ENCODE assay signal across 17 cellular contexts in genomic region chr11:329886-330253, GRCh38. TPM values are rescaled to one million over a fixed set of nuclear protein-coding genes. Genes with fewer than 3 reads are reported as not detected.
A peak's percentile ranks its signal among the peaks of the same experiment; 100 is the strongest.
DNase-seq lines count a peak whose midpoint lies in the region; ATAC-seq, FAIRE-seq and TF ChIP-seq lines count a peak whose summit lies in the region.
"Had no signal": no experiment of that assay in that cellular context is flagged by ENCODE, and none has a peak within 500 bp of the region (broad histone marks: within the 10 kb centered on the region; RNA-seq: fewer than 3 reads in every experiment).

No MANE protein-coding gene starts in this region.

- POLR2A ChIA-PET in naive thymus-derived CD4-positive, alpha-beta T cell (lab: Charles Lee) = interaction anchor here (0.6 to 5.2 kb wide), 13 partner anchors 9 to 84 kb away, joined by 3 to 28 read pairs (median 5); partner anchors contain the start of gene IFITM3

- FAIRE-seq in GM12892 (lab: Jason Lieb, UNC) = peak; percentile 38
- FAIRE-seq: keratinocyte had no signal

- H3K27ac Mint-ChIP-seq in CD4-positive, CD25-positive, alpha-beta regulatory T cell = peak overlapping the region; percentile 77 to 86 (median 85)
- peak overlapping the region; percentile 62 to 77 for H3K27ac Mint-ChIP-seq in activated naive CD4-positive, alpha-beta T cell treated with anti-CD3 and anti-CD28 coated beads, Interleukin-2, amount 50 U/mL, for 72 hours
- H3K27ac Mint-ChIP-seq in naive thymus-derived CD4-positive, alpha-beta T cell = peak overlapping the region; percentile 70 to 94 (median 84)

- ATAC-seq in CD4-positive, CD25-positive, alpha-beta regulatory T cell (ENCODE audit: low read depth in 2 of 2) = no peak
- peak in 1 of 2 donors; percentile 1 for ATAC-seq in activated naive CD4-positive, alpha-beta T cell treated with anti-CD3 and anti-CD28 coated beads, Interleukin-2, amount 50 U/mL, for 72 hours
- ATAC-seq in naive thymus-derived CD4-positive, alpha-beta T cell = no peak
- no peak for ATAC-seq in GM18858 (IDR thresholded peaks at IDR 0.05; ENCODE audit: unreplicated experiment)
- no peak for ATAC-seq in GM19397 (IDR thresholded peaks at IDR 0.05; ENCODE audit: unreplicated experiment)
- ATAC-seq: esophagus mucosa, psoas muscle had no signal

- H3K4me3 Mint-ChIP-seq in CD4-positive, CD25-positive, alpha-beta regulatory T cell = peak overlapping the region in 1 of 4 donors; percentile 13
- peak overlapping the region in 9 of 10 donors; percentile 19 to 70 (median 43) for H3K4me3 Mint-ChIP-seq in naive thymus-derived CD4-positive, alpha-beta T cell

- intact Hi-C loops in naive thymus-derived CD4-positive, alpha-beta T cell (cut with micrococcal nuclease) = no loop called here

- H3K4me1 Mint-ChIP-seq in CD4-positive, CD25-positive, alpha-beta regulatory T cell = peaks cover 8 to 66% (median 31%) of the 10 kb centered on the region in 4 donors
- H3K4me1 Mint-ChIP-seq in naive thymus-derived CD4-positive, alpha-beta T cell = peaks cover 42 to 88% (median 75%) of the 10 kb centered on the region in 7 donors

- H3K27ac ChIP-seq in CD4-positive, CD25-positive, alpha-beta regulatory T cell (ENCODE audit: insufficient read depth, low read length, poor library complexity, severe bottlenecking) = no peak overlapping the region
- peak overlapping the region; percentile 10 for H3K27ac ChIP-seq in naive thymus-derived CD4-positive, alpha-beta T cell (ENCODE audit: low read depth, low read length)
- H3K27ac ChIP-seq: colonic mucosa, psoas muscle had no signal

- no peaks in the 10 kb centered on the region for H3K36me3 ChIP-seq in CD4-positive, CD25-positive, alpha-beta regulatory T cell (ENCODE audit: control insufficient read depth, insufficient read depth, low read length)
- H3K36me3 ChIP-seq in naive thymus-derived CD4-positive, alpha-beta T cell (ENCODE audit: control insufficient read depth in 2 of 3, insufficient read depth in 3 of 3, low read length in 3 of 3) = no peaks in the 10 kb centered on the region
- H3K36me3 ChIP-seq: colonic mucosa had no signal

- H3K9me3 Mint-ChIP-seq in CD4-positive, CD25-positive, alpha-beta regulatory T cell = peaks cover 0 to under 1% (median 0%) of the 10 kb centered on the region in 7 donors
- no peaks in the 10 kb centered on the region for H3K9me3 Mint-ChIP-seq in activated naive CD4-positive, alpha-beta T cell treated with anti-CD3 and anti-CD28 coated beads, Interleukin-2, amount 50 U/mL, for 72 hours
- no peaks in the 10 kb centered on the region for H3K9me3 Mint-ChIP-seq in naive thymus-derived CD4-positive, alpha-beta T cell

- no peaks in the 10 kb centered on the region for H3K27me3 ChIP-seq in CD4-positive, CD25-positive, alpha-beta regulatory T cell (ENCODE audit: control insufficient read depth, insufficient read depth, low read length)
- no peaks in the 10 kb centered on the region for H3K27me3 ChIP-seq in naive thymus-derived CD4-positive, alpha-beta T cell (ENCODE audit: control insufficient read depth in 2 of 2, insufficient read depth in 2 of 2, low read length in 2 of 2)
- H3K27me3 ChIP-seq: colonic mucosa had no signal

- H3K36me3 Mint-ChIP-seq in CD4-positive, CD25-positive, alpha-beta regulatory T cell = no peaks in the 10 kb centered on the region
- peaks cover 0 to 10% of the 10 kb centered on the region in 2 donors for H3K36me3 Mint-ChIP-seq in activated naive CD4-positive, alpha-beta T cell treated with anti-CD3 and anti-CD28 coated beads, Interleukin-2, amount 50 U/mL, for 72 hours
- peaks cover 0 to 10% (median 0%) of the 10 kb centered on the region in 5 donors for H3K36me3 Mint-ChIP-seq in naive thymus-derived CD4-positive, alpha-beta T cell

- H3K4me3 ChIP-seq in CD4-positive, CD25-positive, alpha-beta regulatory T cell (ENCODE audit: low read depth, low read length) = no peak overlapping the region
- H3K4me3 ChIP-seq in naive thymus-derived CD4-positive, alpha-beta T cell (ENCODE audit: low read length) = no peak overlapping the region
- H3K4me3 ChIP-seq: colonic mucosa, psoas muscle had no signal

- CTCF ChIA-PET in naive thymus-derived CD4-positive, alpha-beta T cell (lab: Charles Lee) = interaction anchor here (0.9 to 2.8 kb wide), 4 partner anchors 13 to 28 kb away, joined by 3 to 12 read pairs (median 7); no protein-coding TSS in a partner anchor

- DNase-seq in CD4-positive, CD25-positive, alpha-beta regulatory T cell = no peak
- no peak for DNase-seq in GM12892 (ENCODE audit: insufficient read length)
- no peak for DNase-seq in activated naive CD4-positive, alpha-beta T cell treated with anti-CD3 and anti-CD28 coated beads, Interleukin-2, amount 50 U/mL, for 72 hours (ENCODE audit: low spot score in 2 of 2)
- DNase-seq in naive thymus-derived CD4-positive, alpha-beta T cell = no peak
- no peak for DNase-seq in DMS153 treated with DMSO at 0.1 percent for 48 hours (lab: John Stamatoyannopoulos, UW; ENCODE audit: unreplicated experiment)
- DNase-seq: C1 segment of cervical spinal cord, colonic mucosa, NCI-H1930, psoas muscle had no signal

- peaks cover 5% of the 10 kb centered on the region for H3K27me3 Mint-ChIP-seq in CD4-positive, CD25-positive, alpha-beta regulatory T cell
- no peaks in the 10 kb centered on the region for H3K27me3 Mint-ChIP-seq in naive thymus-derived CD4-positive, alpha-beta T cell

- no peaks in the 10 kb centered on the region for H3K9me3 ChIP-seq in CD4-positive, CD25-positive, alpha-beta regulatory T cell (ENCODE audit: control insufficient read depth in 2 of 2, low read length in 2 of 2)
- no peaks in the 10 kb centered on the region for H3K9me3 ChIP-seq in naive thymus-derived CD4-positive, alpha-beta T cell (ENCODE audit: control insufficient read depth in 2 of 3, low read length in 3 of 3)
- H3K9me3 ChIP-seq: colonic mucosa, psoas muscle had no signal

- H3K4me1 ChIP-seq in CD4-positive, CD25-positive, alpha-beta regulatory T cell (ENCODE audit: control insufficient read depth, insufficient read depth, low read length, poor library complexity, severe bottlenecking) = peaks cover 42% of the 10 kb centered on the region
- H3K4me1 ChIP-seq in naive thymus-derived CD4-positive, alpha-beta T cell (ENCODE audit: control insufficient read depth in 2 of 2, insufficient read depth in 2 of 2, low read length in 2 of 2) = peaks cover 40 to 55% of the 10 kb centered on the region in 2 donors

- 0 out of 2 replicates have a peak, but pooled peaks have one; percentile 9 for TF ChIP-seq POLR2A in GM12892 (IDR thresholded peaks at IDR 0.05; ENCODE audit: low read depth, low read length)

RNA-seq across cellular contexts. Expression of gene IFITM3, which starts 9.2 kb away (rescaled TPM):
- total RNA-seq in CD4-positive, CD25-positive, alpha-beta regulatory T cell = 6.7 TPM
- polyA plus RNA-seq in CD4-positive, CD25-positive, alpha-beta regulatory T cell = 10 to 100 TPM in 2 of 4 donors, 1 to 10 TPM in 2; 3.5 to 94.8 (median 42.6) TPM
- polyA plus RNA-seq in GM12892 (2012; ENCODE audit: missing spikeins) = 1.7 TPM
- total RNA-seq in activated naive CD4-positive, alpha-beta T cell treated with anti-CD3 and anti-CD28 coated beads, Interleukin-2, amount 50 U/mL, for 72 hours = 100 to 1,000 TPM in 1 of 2 donors, 10 to 100 TPM in 1; 51.8 to 139 TPM
- 10 to 100 TPM in 3 of 5 experiments, 1 to 10 TPM in 2; 6.7 to 43.1 (median 13.2) TPM for total RNA-seq in naive thymus-derived CD4-positive, alpha-beta T cell
- polyA plus RNA-seq in naive thymus-derived CD4-positive, alpha-beta T cell = 100 to 1,000 TPM in 1 of 2 donors, 1 to 10 TPM in 1; 5.1 to 194 TPM

RNA-seq across cellular contexts. Expression of gene IFITM1, which starts 16.0 kb away (rescaled TPM):
- total RNA-seq in CD4-positive, CD25-positive, alpha-beta regulatory T cell = 320 TPM
- polyA plus RNA-seq in CD4-positive, CD25-positive, alpha-beta regulatory T cell = 1,000 to 10,000 TPM; 1,249 to 1,544 (median 1,415) TPM
- polyA plus RNA-seq in GM12892 (2012; ENCODE audit: missing spikeins) = 237 TPM
- 100 to 1,000 TPM in 1 of 2 donors, 10 to 100 TPM in 1; 91.3 to 436 TPM for total RNA-seq in activated naive CD4-positive, alpha-beta T cell treated with anti-CD3 and anti-CD28 coated beads, Interleukin-2, amount 50 U/mL, for 72 hours
- 100 to 1,000 TPM in 4 of 5 experiments, 10 to 100 TPM in 1; 97.4 to 985 (median 241) TPM for total RNA-seq in naive thymus-derived CD4-positive, alpha-beta T cell
- 1,000 to 10,000 TPM; 1,878 to 2,355 TPM for polyA plus RNA-seq in naive thymus-derived CD4-positive, alpha-beta T cell

RNA-seq across cellular contexts. Expression of gene IFITM2, which starts 22.3 kb away (rescaled TPM):
- 376 TPM for total RNA-seq in CD4-positive, CD25-positive, alpha-beta regulatory T cell
- polyA plus RNA-seq in CD4-positive, CD25-positive, alpha-beta regulatory T cell = 1,000 to 10,000 TPM; 1,701 to 2,097 (median 1,858) TPM
- polyA plus RNA-seq in GM12892 (2012; ENCODE audit: missing spikeins) = 157 TPM
- total RNA-seq in activated naive CD4-positive, alpha-beta T cell treated with anti-CD3 and anti-CD28 coated beads, Interleukin-2, amount 50 U/mL, for 72 hours = 100 to 1,000 TPM; 385 to 785 TPM
- total RNA-seq in naive thymus-derived CD4-positive, alpha-beta T cell = 1,000 to 10,000 TPM in 1 of 5 experiments, 100 to 1,000 TPM in 4; 143 to 1,924 (median 528) TPM
- 1,000 to 10,000 TPM; 2,860 to 3,315 TPM for polyA plus RNA-seq in naive thymus-derived CD4-positive, alpha-beta T cell

RNA-seq across cellular contexts. Expression of gene IFITM5, which starts 30.5 kb away (rescaled TPM):
- total RNA-seq in CD4-positive, CD25-positive, alpha-beta regulatory T cell = not detected
- not detected for polyA plus RNA-seq in CD4-positive, CD25-positive, alpha-beta regulatory T cell
- not detected for polyA plus RNA-seq in GM12892 (2012; ENCODE audit: missing spikeins)
- not detected for total RNA-seq in activated naive CD4-positive, alpha-beta T cell treated with anti-CD3 and anti-CD28 coated beads, Interleukin-2, amount 50 U/mL, for 72 hours
- not detected for total RNA-seq in naive thymus-derived CD4-positive, alpha-beta T cell
- polyA plus RNA-seq in naive thymus-derived CD4-positive, alpha-beta T cell = not detected
- total RNA-seq: colonic mucosa; esophagus mucosa; MCF 10A; mucosa of gallbladder; psoas muscle; RPMI7951; T-helper 1 cell treated with Interleukin-12 subunit alpha and Interleukin-12 subunit beta and Interleukin-4 antibody, amounts not matched to agents 30 ng/mL and 1 ng/mL, for 36 hours had no signal
- polyA plus RNA-seq: keratinocyte, psoas muscle had no signal

RNA-seq across cellular contexts. Expression of gene B4GALNT4, which starts 39.4 kb away (rescaled TPM):
- total RNA-seq in CD4-positive, CD25-positive, alpha-beta regulatory T cell = 0.99 TPM
- not detected for polyA plus RNA-seq in CD4-positive, CD25-positive, alpha-beta regulatory T cell
- not detected for polyA plus RNA-seq in GM12892 (2012; ENCODE audit: missing spikeins)
- 10 to 100 TPM in 1 of 2 donors, 1 to 10 TPM in 1; 6.6 to 13.6 TPM for total RNA-seq in activated naive CD4-positive, alpha-beta T cell treated with anti-CD3 and anti-CD28 coated beads, Interleukin-2, amount 50 U/mL, for 72 hours
- 10 to 100 TPM in 2 of 5 experiments, 1 to 10 TPM in 3; 1.2 to 11.8 (median 3.5) TPM for total RNA-seq in naive thymus-derived CD4-positive, alpha-beta T cell
- under 1 TPM in 1 of 2 donors, not detected in 1; 0.14 TPM for polyA plus RNA-seq in naive thymus-derived CD4-positive, alpha-beta T cell
- total RNA-seq: RPMI7951 had no signal
